Comparison of ENCODE assay signal across 8 cellular contexts in genomic region chr10:77925410-77925794, GRCh38. TPM values are rescaled to one million over a fixed set of nuclear protein-coding genes. Genes with fewer than 3 reads are reported as not detected.
A peak's percentile ranks its signal among the peaks of the same experiment; 100 is the strongest.
DNase-seq lines count a peak whose midpoint lies in the region; ATAC-seq, FAIRE-seq and TF ChIP-seq lines count a peak whose summit lies in the region.

No MANE protein-coding gene starts in this region.

- H3K36me3 ChIP-seq in H7 (replicated peaks; ENCODE audit: control insufficient read depth, insufficient read depth, low read length) (no peaks in the 10 kb centered on the region), adrenal gland (replicated peaks in 1 of 2) (no peaks in the 10 kb centered on the region)

- WGBS in A549 (ENCODE audit: missing lambda C conversion rate), result 30% methylated on average over 7 of the region's 7 CpGs
- 5 to 19% (median 10%) methylated on average over 7 of the region's 7 CpGs for WGBS in adrenal gland, 4 donors

- no peaks in the 10 kb centered on the region for H3K27me3 ChIP-seq in H7 (ENCODE audit: control insufficient read depth, insufficient read depth, low read length)
- no peaks in the 10 kb centered on the region for H3K27me3 ChIP-seq in adrenal gland

- peak; percentile 30 to 66; a peak in 3 of 6 replicates for ATAC-seq in A549

- intact Hi-C loops in adrenal gland (cut with DNase I), result loop anchor here in 1 of 2 donors (5.0 to 10.0 kb wide), 2 partner anchors 52 to 81 kb away; no protein-coding TSS in a partner anchor

- peak overlapping the region; percentile 98 for H3K4me2 ChIP-seq in A549

- POLR2A ChIA-PET in A549 (lab: Yijun Ruan, JAX), result interaction anchor here (0.9 to 1.7 kb wide), 2 partner anchors 12 to 52 kb away, joined by 3 to 5 read pairs; no protein-coding TSS in a partner anchor

- CTCF ChIA-PET in A549 (lab: Yijun Ruan, JAX), result interaction anchor here (0.8 to 1.5 kb wide), 6 partner anchors 12 to 104 kb away, joined by 3 read pairs; no protein-coding TSS in a partner anchor

- FAIRE-seq in A549 (lab: Jason Lieb, UNC) (no peak), GM19239 (lab: Jason Lieb, UNC) (no peak)

- H3K4me1 ChIP-seq in A549, result peaks cover 41% of the 10 kb centered on the region
- H3K4me1 ChIP-seq in adrenal gland (replicated peaks in 1 of 2), result peaks cover 40 to 54% of the 10 kb centered on the region in 2 donors

- H3K4me3 ChIP-seq in A549 (peak overlapping the region; percentile 91), H7 (ENCODE audit: insufficient read depth, low read depth, low read length) (peak overlapping the region; percentile 86), adrenal gland (peak overlapping the region; percentile 35 to 96 (median 82))

- TF ChIP-seq POLR2A in A549 (IDR thresholded peaks at IDR 0.05; ENCODE audit: low read length) (no peak), adrenal gland (IDR thresholded peaks at IDR 0.05) (peak in 1 of 2 donors; percentile 42)

- TF ChIP-seq RAD21 in A549 (conservative IDR thresholded peaks at IDR 0.05 in 1 of 2, IDR thresholded peaks at IDR 0.05 in 1 of 2), result no peak

- no peaks in the 10 kb centered on the region for H3K9me3 ChIP-seq in A549
- H3K9me3 ChIP-seq in adrenal gland (replicated peaks in 1 of 3), result no peaks in the 10 kb centered on the region

- no peak for TF ChIP-seq EP300 in A549 (IDR thresholded peaks at IDR 0.05)

- peak overlapping the region; percentile 85 to 99 for H3K27ac ChIP-seq in A549
- peak overlapping the region in 4 of 5 donors; percentile 52 to 90 (median 85) for H3K27ac ChIP-seq in adrenal gland

- TF ChIP-seq CTCF in A549 (IDR thresholded peaks at IDR 0.05) (no peak), adrenal gland (IDR thresholded peaks at IDR 0.05) (no peak)

- DNase-seq in A549 (ENCODE audit: low read depth in 1 of 2, low spot score in 1 of 2) (peak in 1 of 2 experiments; percentile 40), H7 (peak; percentile 36), adrenal gland (peak in 6 of 7 donors; percentile 41 to 55 (median 49)), hepatic stellate cell (ENCODE audit: low spot score) (peak; percentile 70), retina (peak; percentile 65), iPS-NIHi7 (ENCODE audit: extremely low spot score) (no peak), GM19239 (ENCODE audit: insufficient read length, low spot score) (no peak)
- DNase-seq in activated effector memory CD4-positive, alpha-beta T cell treated with Interleukin-2 at 50 U/mL for 16 hours, result no peak

TF ChIP-seq in A549, 52 proteins besides CTCF, POLR2A, EP300 and RAD21:
- TF ChIP-seq CEBPB (IDR thresholded peaks at IDR 0.05), result no peak
- no peak for TF ChIP-seq SMC3 (IDR thresholded peaks at IDR 0.05)
- no peak for TF ChIP-seq HOXB5 (CRISPR knock-in tag; IDR thresholded peaks at IDR 0.05)
- TF ChIP-seq USF2 (IDR thresholded peaks at IDR 0.05), result no peak
- TF ChIP-seq ZFP36 (IDR thresholded peaks at IDR 0.05; ENCODE audit: borderline replicate concordance, partially characterized antibody), result no peak
- TF ChIP-seq PBX3 (IDR thresholded peaks at IDR 0.05), result no peak
- no peak for TF ChIP-seq TFCP2L1 (CRISPR knock-in tag; IDR thresholded peaks at IDR 0.05)
- TF ChIP-seq HDAC2 (IDR thresholded peaks at IDR 0.05), result no peak
- no peak for TF ChIP-seq ESRRA (IDR thresholded peaks at IDR 0.05; ENCODE audit: borderline replicate concordance, low read length)
- no peak for TF ChIP-seq EHF (CRISPR knock-in tag; IDR thresholded peaks at IDR 0.05)
- TF ChIP-seq NR3C1 (IDR thresholded peaks at IDR 0.05), result no peak
- TF ChIP-seq NPAS2 (CRISPR knock-in tag; IDR thresholded peaks at IDR 0.05; ENCODE audit: borderline replicate concordance), result no peak
- TF ChIP-seq POLR2AphosphoS2 (conservative IDR thresholded peaks at IDR 0.05; ENCODE audit: low read length), result no peak
- TF ChIP-seq RCOR1 (IDR thresholded peaks at IDR 0.05; ENCODE audit: low read depth, low read length), result no peak
- no peak for TF ChIP-seq FOSB (CRISPR knock-in tag; IDR thresholded peaks at IDR 0.05)
- no peak for TF ChIP-seq ZSCAN20 (CRISPR knock-in tag; IDR thresholded peaks at IDR 0.05)
- no peak for TF ChIP-seq RFX5 (IDR thresholded peaks at IDR 0.05)
- TF ChIP-seq CBX8 (IDR thresholded peaks at IDR 0.05), result no peak
- TF ChIP-seq, protein P1, sequence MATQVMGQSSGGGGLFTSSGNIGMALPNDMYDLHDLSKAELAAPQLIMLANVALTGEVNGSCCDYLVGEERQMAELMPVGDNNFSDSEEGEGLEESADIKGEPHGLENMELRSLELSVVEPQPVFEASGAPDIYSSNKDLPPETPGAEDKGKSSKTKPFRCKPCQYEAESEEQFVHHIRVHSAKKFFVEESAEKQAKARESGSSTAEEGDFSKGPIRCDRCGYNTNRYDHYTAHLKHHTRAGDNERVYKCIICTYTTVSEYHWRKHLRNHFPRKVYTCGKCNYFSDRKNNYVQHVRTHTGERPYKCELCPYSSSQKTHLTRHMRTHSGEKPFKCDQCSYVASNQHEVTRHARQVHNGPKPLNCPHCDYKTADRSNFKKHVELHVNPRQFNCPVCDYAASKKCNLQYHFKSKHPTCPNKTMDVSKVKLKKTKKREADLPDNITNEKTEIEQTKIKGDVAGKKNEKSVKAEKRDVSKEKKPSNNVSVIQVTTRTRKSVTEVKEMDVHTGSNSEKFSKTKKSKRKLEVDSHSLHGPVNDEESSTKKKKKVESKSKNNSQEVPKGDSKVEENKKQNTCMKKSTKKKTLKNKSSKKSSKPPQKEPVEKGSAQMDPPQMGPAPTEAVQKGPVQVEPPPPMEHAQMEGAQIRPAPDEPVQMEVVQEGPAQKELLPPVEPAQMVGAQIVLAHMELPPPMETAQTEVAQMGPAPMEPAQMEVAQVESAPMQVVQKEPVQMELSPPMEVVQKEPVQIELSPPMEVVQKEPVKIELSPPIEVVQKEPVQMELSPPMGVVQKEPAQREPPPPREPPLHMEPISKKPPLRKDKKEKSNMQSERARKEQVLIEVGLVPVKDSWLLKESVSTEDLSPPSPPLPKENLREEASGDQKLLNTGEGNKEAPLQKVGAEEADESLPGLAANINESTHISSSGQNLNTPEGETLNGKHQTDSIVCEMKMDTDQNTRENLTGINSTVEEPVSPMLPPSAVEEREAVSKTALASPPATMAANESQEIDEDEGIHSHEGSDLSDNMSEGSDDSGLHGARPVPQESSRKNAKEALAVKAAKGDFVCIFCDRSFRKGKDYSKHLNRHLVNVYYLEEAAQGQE (IDR thresholded peaks at IDR 0.05), result no peak

RNA-seq across cellular contexts. Expression of gene DLG5, which starts 1.2 kb away (rescaled TPM):
- polyA plus RNA-seq in A549 (2011; rRNA removed), result 17.0 and 23.3 TPM in 2 replicates
- 25.8 and 30.8 TPM in 2 replicates for polyA plus RNA-seq in A549 (2012; cell fraction: cytosol; rRNA removed)
- polyA plus RNA-seq in A549 (2012; cell fraction: nucleus; rRNA removed), result 60.4 and 73.8 TPM in 2 replicates
- 28.0 to 30.9 TPM (median 29.4 TPM) in 3 replicates for polyA plus RNA-seq in A549 (2017; fragmentation: RNase III; extraction: RNeasy Plus Mini Kit Qiagen cat#74134 plus additional on column Dnase treatment)
- 36.7 and 38.4 TPM in 2 replicates for polyA minus RNA-seq in A549 (2011; rRNA and poly(A)+ RNA removed)
- 28.2 and 31.7 TPM in 2 replicates for total RNA-seq in H7 (2014; rRNA removed; shearing (Covaris generic))
- 100 to 1,000 TPM in 6 of 8 donors, 10 to 100 TPM in 2; 81.8 to 175 (median 125) TPM for total RNA-seq in adrenal gland
- 10 to 100 TPM; 39.6 to 94.4 (median 88.6) TPM for polyA plus RNA-seq in adrenal gland

Comparison
In these comparisons a context has a peak if more than half of its experiments do, and no peak if none do; other contexts are left out.
1. DNase-seq: peak in H7 (single experiment), adrenal gland (6 of 7), hepatic stellate cell (single experiment) and retina (single experiment); none in activated effector memory CD4-positive, alpha-beta T cell treated with Interleukin-2 at 50 U/mL for 16 hours (single experiment), iPS-NIHi7 (single experiment) and GM19239 (single experiment).
2. Peak in every context shown above with its lines, with median percentiles within 50 percentile points of each other: H3K4me3 ChIP-seq.